In the genomic region with DNA sequence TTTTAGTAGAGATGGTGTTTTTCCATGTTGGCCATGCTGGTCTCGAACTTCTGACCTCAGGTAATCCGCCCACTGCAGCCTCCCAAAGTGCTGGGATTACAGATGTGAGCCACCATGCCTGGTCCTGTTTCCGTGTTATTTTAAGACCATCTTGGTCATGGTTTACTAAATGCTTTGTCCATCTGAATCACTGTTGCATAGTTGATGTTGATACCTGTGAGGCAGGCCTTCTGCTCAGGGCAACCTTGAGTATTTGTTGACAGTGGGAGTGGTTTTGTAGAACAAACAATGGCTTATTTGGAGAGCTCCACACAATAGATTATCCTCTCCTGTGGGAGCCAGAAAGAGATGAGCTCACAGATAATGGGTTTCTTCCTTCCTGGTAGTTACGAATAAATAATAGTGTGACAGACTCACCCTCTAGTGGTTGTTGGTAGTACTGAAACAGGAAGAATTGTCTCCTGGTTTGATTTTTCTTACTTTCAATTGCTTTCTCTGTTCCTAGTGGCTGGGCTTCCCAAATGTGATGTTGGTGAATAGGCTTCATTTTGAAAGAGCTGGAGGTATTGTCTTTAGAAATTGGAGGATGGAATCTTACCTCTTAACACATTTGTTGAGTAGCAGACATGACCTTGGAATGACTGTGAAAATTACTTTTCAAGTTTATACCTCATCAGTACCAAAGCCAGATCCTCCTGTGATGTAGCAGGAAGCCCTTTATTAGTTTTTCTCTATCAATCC, we compare ENCODE assay signal across 9 cellular contexts. TPM values are rescaled to one million over a fixed set of nuclear protein-coding genes. Genes with fewer than 3 reads are reported as not detected.
DNase-seq lines count a peak whose midpoint lies in the region; ATAC-seq and TF ChIP-seq lines count a peak whose summit lies in the region.
"Had no signal": no experiment of that assay in that cellular context is flagged by ENCODE, and none has a peak within 500 bp of the region (broad histone marks: within the 10 kb centered on the region; RNA-seq: fewer than 3 reads in every experiment).

No MANE protein-coding gene starts in this region.

- peaks cover 6% of the 10 kb centered on the region for H3K36me3 Mint-ChIP-seq in T-helper 17 cell (ENCODE audit: low read depth)

- TF ChIP-seq CTCF in C4-2B (conservative IDR thresholded peaks at IDR 0.05) = peak; percentile 92

- peak overlapping the region; percentile 50 for H3K4me3 Mint-ChIP-seq in T-helper 17 cell

- DNase-seq in NCI-H1694 (lab: John Stamatoyannopoulos, UW) (peak; percentile 40), T-helper 17 cell (no peak), epidermal melanocyte (ENCODE audit: insufficient read length, low spot score) (peak; percentile 80), mucosa of gallbladder (ENCODE audit: low spot score) (peak; percentile 57)
- DNase-seq in effector CD8-positive, alpha-beta T cell (lab: John Stamatoyannopoulos, UW) = no peak

- peak; percentile 91 for ATAC-seq in GM18517 (IDR thresholded peaks at IDR 0.05; ENCODE audit: unreplicated experiment)
- peak; percentile 61 for ATAC-seq in HG02970 (IDR thresholded peaks at IDR 0.05; ENCODE audit: low FRiP score, unreplicated experiment)
- peak; percentile 92 for ATAC-seq in T-helper 17 cell

- peaks cover 17% of the 10 kb centered on the region for H3K4me1 Mint-ChIP-seq in T-helper 17 cell

- no peaks in the 10 kb centered on the region for H3K27me3 Mint-ChIP-seq in T-helper 17 cell

- peak overlapping the region; percentile 97 for H3K27ac ChIP-seq in C4-2B

- H3K27ac Mint-ChIP-seq in T-helper 17 cell = peak overlapping the region; percentile 86

- H3K9me3 ChIP-seq in T-helper 17 cell (ENCODE audit: control insufficient read depth, low read length, poor library complexity, severe bottlenecking) = no peaks in the 10 kb centered on the region

RNA-seq across cellular contexts. Expression of a gene that starts 39.0 kb away (rescaled TPM):
- 10 to 100 TPM in 1 of 2 donors, 1 to 10 TPM in 1; 9.9 to 14.1 TPM for total RNA-seq in T-helper 17 cell
- 238 TPM for total RNA-seq in mucosa of gallbladder

RNA-seq across cellular contexts. Expression of a gene that starts 49.0 kb away (rescaled TPM):
- total RNA-seq in T-helper 17 cell (not detected), mucosa of gallbladder (not detected)
- total RNA-seq: activated CD8-positive, alpha-beta memory T cell treated with anti-CD3 and anti-CD28 coated beads for 36 hours had no signal

RNA-seq across cellular contexts. Expression of a gene that starts 59.3 kb away (rescaled TPM):
- 10 to 100 TPM; 70.0 to 72.6 TPM for total RNA-seq in T-helper 17 cell
- total RNA-seq in mucosa of gallbladder = 120 TPM

Comparison
In these comparisons a context has a peak if more than half of its experiments do, and no peak if none do; other contexts are left out.
1. DNase-seq: peak in NCI-H1694 (single experiment), epidermal melanocyte (single experiment) and mucosa of gallbladder (single experiment); none in T-helper 17 cell (0 of 3) and effector CD8-positive, alpha-beta T cell (single experiment).
2. RNA of a gene that starts 39.0 kb away (total RNA-seq): 238 TPM in mucosa of gallbladder (single experiment); 9.9 to 14.1 TPM in T-helper 17 cell; every median in the first group is over 10 times any median in the second.
3. Peak in every context shown above with its lines, with median percentiles within 50 percentile points of each other: ATAC-seq.